Comparison of ENCODE assay signal across 8 cellular contexts in the genomic region with DNA sequence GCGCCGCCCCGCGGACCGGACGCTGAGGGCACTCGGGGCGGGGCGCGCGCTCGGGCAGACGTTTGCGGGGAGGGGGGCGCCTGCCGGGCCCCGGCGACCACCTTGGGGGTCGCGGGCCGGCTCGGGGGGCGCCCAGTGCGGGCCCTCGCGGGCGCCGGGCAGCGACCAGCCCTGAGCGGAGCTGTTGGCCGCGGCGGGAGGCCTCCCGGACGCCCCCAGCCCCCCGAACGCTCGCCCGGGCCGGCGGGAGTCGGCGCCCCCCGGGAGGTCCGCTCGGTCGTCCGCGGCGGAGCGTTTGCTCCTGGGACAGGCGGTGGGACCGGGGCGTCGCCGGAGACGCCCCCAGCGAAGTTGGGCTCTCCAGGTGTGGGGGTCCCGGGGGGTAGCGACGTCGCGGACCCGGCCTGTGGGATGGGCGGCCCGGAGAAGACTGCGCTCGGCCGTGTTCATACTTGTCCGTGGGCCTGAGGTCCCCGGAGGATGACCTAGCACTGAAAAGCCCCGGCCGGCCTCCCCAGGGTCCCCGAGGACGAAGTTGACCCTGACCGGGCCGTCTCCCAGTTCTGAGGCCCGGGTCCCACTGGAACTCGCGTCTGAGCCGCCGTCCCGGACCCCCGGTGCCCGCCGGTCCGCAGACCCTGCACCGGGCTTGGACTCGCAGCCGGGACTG. TPM values are rescaled to one million over a fixed set of nuclear protein-coding genes. Genes with fewer than 3 reads are reported as not detected.
DNase-seq lines count a peak whose midpoint lies in the region; ATAC-seq, FAIRE-seq and TF ChIP-seq lines count a peak whose summit lies in the region.

No MANE protein-coding gene starts in this region.

- H3K4me1 Mint-ChIP-seq in T-cell: peaks cover 38 to 45% (median 39%) of the 10 kb centered on the region in 3 donors

- peak in 1 of 34 experiments; percentile 11 for DNase-seq in T-cell
- DNase-seq in fibroblast of villous mesenchyme (ENCODE audit: low read depth): no peak
- DNase-seq in retina: peak; percentile 66
- DNase-seq in putamen (ENCODE audit: low spot score): no peak
- no peak for DNase-seq in KG1 (lab: John Stamatoyannopoulos, UW)
- DNase-seq in SKM-1 treated with dmso at 0.1 percent for 144 hours (lab: John Stamatoyannopoulos, UW; ENCODE audit: unreplicated experiment): no peak
- DNase-seq in GM12892 (ENCODE audit: insufficient read length): no peak

- TF ChIP-seq POLR2A in GM12892 (IDR thresholded peaks at IDR 0.05; ENCODE audit: low read depth, low read length): no peak

- ATAC-seq in GM18909 (IDR thresholded peaks at IDR 0.05; ENCODE audit: poor library complexity, unreplicated experiment): peak; percentile 3
- no peak for ATAC-seq in T-cell (replicated peaks in 1 of 4)

- peak overlapping the region; percentile 93 to 98 (median 94) for H3K4me3 Mint-ChIP-seq in T-cell

- POLR2A ChIA-PET in T-cell (lab: Charles Lee): no interaction called here

- peaks cover 2% of the 10 kb centered on the region for H3K36me3 Mint-ChIP-seq in T-cell

- CTCF ChIA-PET in T-cell (lab: Charles Lee): no interaction called here

- no peak for FAIRE-seq in GM12892 (lab: Jason Lieb, UNC)

- H3K27ac Mint-ChIP-seq in T-cell: peak overlapping the region; percentile 92 to 94

- peak overlapping the region; percentile 80 for H3K4me3 ChIP-seq in fibroblast of villous mesenchyme (ENCODE audit: low read depth, low read length)

- no peak for TF ChIP-seq CTCF in fibroblast of villous mesenchyme (IDR thresholded peaks at IDR 0.05; ENCODE audit: insufficient read depth, low read depth, low read length)

- no peaks in the 10 kb centered on the region for H3K9me3 Mint-ChIP-seq in T-cell

- no peaks in the 10 kb centered on the region for H3K27me3 Mint-ChIP-seq in T-cell

RNA-seq across cellular contexts. Expression of a gene that starts 0.6 kb away (rescaled TPM):
- total RNA-seq in T-cell (100 to 1,000 TPM in 2 of 5 donors, 10 to 100 TPM in 3; 70.2 to 115 (median 99.5) TPM), fibroblast of villous mesenchyme (90.8 and 94.1 TPM in 2 replicates)
- polyA plus RNA-seq in GM12892 (2012; ENCODE audit: missing spikeins): 13.8 TPM

RNA-seq across cellular contexts. Expression of a gene that starts 31.6 kb away (rescaled TPM):
- under 1 TPM in 4 of 5 donors, not detected in 1; 0.08 to 0.36 (median 0.23) TPM for total RNA-seq in T-cell
- total RNA-seq in fibroblast of villous mesenchyme: 5.8 and 6.0 TPM in 2 replicates
- not detected for polyA plus RNA-seq in GM12892 (2012; ENCODE audit: missing spikeins)

RNA-seq across cellular contexts. Expression of a gene that starts 32.1 kb away (rescaled TPM):
- total RNA-seq in T-cell (100 to 1,000 TPM in 3 of 5 donors, 10 to 100 TPM in 2; 90.2 to 115 (median 106) TPM), fibroblast of villous mesenchyme (69.5 and 69.9 TPM in 2 replicates)
- 6.4 TPM for polyA plus RNA-seq in GM12892 (2012; ENCODE audit: missing spikeins)

RNA-seq across cellular contexts. Expression of a gene that starts 35.4 kb away (rescaled TPM):
- total RNA-seq in T-cell (100 to 1,000 TPM; 117 to 233 (median 155) TPM), fibroblast of villous mesenchyme (12.1 and 15.1 TPM in 2 replicates)
- 63.3 TPM for polyA plus RNA-seq in GM12892 (2012; ENCODE audit: missing spikeins)

RNA-seq across cellular contexts. Expression of a gene that starts 42.2 kb away (rescaled TPM):
- total RNA-seq in T-cell: 100 to 1,000 TPM in 1 of 5 donors, 10 to 100 TPM in 4; 54.0 to 161 (median 66.9) TPM
- total RNA-seq in fibroblast of villous mesenchyme: 14.2 and 15.5 TPM in 2 replicates
- polyA plus RNA-seq in GM12892 (2012; ENCODE audit: missing spikeins): 8.9 TPM
